In genomic region chr1:17141441-17142197, GRCh38 we compare ENCODE assay signal across 11 cellular contexts. TPM values are rescaled to one million over a fixed set of nuclear protein-coding genes. Genes with fewer than 3 reads are reported as not detected.
DNase-seq lines count a peak whose midpoint lies in the region; ATAC-seq and TF ChIP-seq lines count a peak whose summit lies in the region.
"Had no signal": no experiment of that assay in that cellular context is flagged by ENCODE, and none has a peak within 500 bp of the region (broad histone marks: within the 10 kb centered on the region; RNA-seq: fewer than 3 reads in every experiment).

No MANE protein-coding gene starts in this region.

- no peak overlapping the region for H3K4me3 ChIP-seq in tibial nerve
- H3K4me3 ChIP-seq: PC-9 had no signal

- H3K36me3 ChIP-seq in tibial nerve, result no peaks in the 10 kb centered on the region

- 38 to 44% methylated on average over 10 of the region's 10 CpGs for WGBS in tibial nerve, 2 donors

- DNase-seq in SIG-M5 (lab: John Stamatoyannopoulos, UW), result peak; percentile 76
- no peak for DNase-seq in tibial nerve (ENCODE audit: low spot score in 2 of 2)
- DNase-seq in cardiac septum (ENCODE audit: low spot score), result no peak
- DNase-seq in RPMI8226, result no peak
- DNase-seq in SHP77 treated with DMSO at 0.1 percent for 48 hours (lab: John Stamatoyannopoulos, UW), result no peak
- DNase-seq: central memory CD4-positive, alpha-beta T cell; NCI-H2107; PC-9; stimulated activated CD4-positive, alpha-beta T cell treated with anti-CD3 and anti-CD28 coated beads, Interleukin-4, amount 100 ng/mL, for 1 hour had no signal

- ATAC-seq in GM19035 (IDR thresholded peaks at IDR 0.05; ENCODE audit: unreplicated experiment) (peak; percentile 74), HG02938 (IDR thresholded peaks at IDR 0.05; ENCODE audit: unreplicated experiment) (peak; percentile 48)

- intact Hi-C loops in cardiac septum (cut with DNase I), result no loop called here

- TF ChIP-seq POLR2A in tibial nerve (IDR thresholded peaks at IDR 0.05), result no peak

- peak overlapping the region in 1 of 4 donors; percentile 54 for H3K27ac ChIP-seq in tibial nerve
- H3K27ac ChIP-seq: PC-9 had no signal

- peaks cover 0 to 2% of the 10 kb centered on the region in 2 donors for H3K27me3 ChIP-seq in tibial nerve

- peak; percentile 7 to 42 for TF ChIP-seq EP300 in tibial nerve (IDR thresholded peaks at IDR 0.05)

- no peaks in the 10 kb centered on the region for H3K4me1 ChIP-seq in tibial nerve

- no peak for TF ChIP-seq CTCF in tibial nerve (IDR thresholded peaks at IDR 0.05)

- H3K9me3 ChIP-seq in tibial nerve, result no peaks in the 10 kb centered on the region

RNA-seq across cellular contexts. Expression of gene PADI2, which starts 22.4 kb away (rescaled TPM):
- total RNA-seq in tibial nerve, result 10 to 100 TPM in 1 of 4 donors, 1 to 10 TPM in 3; 2.4 to 12.2 (median 6.3) TPM
- total RNA-seq in cardiac septum, result 1.3 TPM
